ENCODE assay signal across 10 cellular contexts in genomic region chr15:52559022-52559421, GRCh38. TPM values are rescaled to one million over a fixed set of nuclear protein-coding genes. Genes with fewer than 3 reads are reported as not detected.
DNase-seq lines count a peak whose midpoint lies in the region; ATAC-seq and TF ChIP-seq lines count a peak whose summit lies in the region.
"Had no signal": no experiment of that assay in that cellular context is flagged by ENCODE, and none has a peak within 500 bp of the region (broad histone marks: within the 10 kb centered on the region; RNA-seq: fewer than 3 reads in every experiment).

No MANE protein-coding gene starts in this region.

- no peaks in the 10 kb centered on the region for H3K9me2 ChIP-seq in OCI-LY7 (ENCODE audit: insufficient read depth, low read length)

- H4K20me1 ChIP-seq in OCI-LY7 (ENCODE audit: insufficient read depth, low read length) = no peaks in the 10 kb centered on the region; the same call in 1 of the 2 replicates

- H3K9me3 ChIP-seq in CD8-positive, alpha-beta memory T cell (ENCODE audit: low read length) = no peaks in the 10 kb centered on the region
- peaks cover 18% of the 10 kb centered on the region; the same call in 1 of the 2 replicates for H3K9me3 ChIP-seq in OCI-LY7 (ENCODE audit: low read length)

- POLR2A ChIA-PET in CD8-positive, alpha-beta memory T cell (lab: Charles Lee) = no interaction called here
- POLR2A ChIA-PET in OCI-LY7 (lab: Charles Lee) = interaction anchor here (0.7 to 2.1 kb wide), 2 partner anchors 10 to 241 kb away, joined by 3 to 6 read pairs; partner anchors contain the start of gene ARPP19

- peaks cover 100% of the 10 kb centered on the region for H3K79me2 ChIP-seq in OCI-LY7 (ENCODE audit: insufficient read depth, low read depth, low read length)

- no peaks in the 10 kb centered on the region for H3K9me3 Mint-ChIP-seq in CD8-positive, alpha-beta memory T cell
- no peaks in the 10 kb centered on the region for H3K9me3 Mint-ChIP-seq in effector memory CD8-positive, alpha-beta T cell
- no peaks in the 10 kb centered on the region for H3K9me3 Mint-ChIP-seq in endothelial cell (ENCODE audit: unreplicated experiment)

- no TSS peak for BruUV-seq in OCI-LY7 (replicated peaks; lab: Mats Ljungman, UMichigan)

- no peaks in the 10 kb centered on the region for H3K27me3 ChIP-seq in CD8-positive, alpha-beta memory T cell (ENCODE audit: insufficient read depth, low read length, poor library complexity, severe bottlenecking)

- no peak for DNase-seq in CD8-positive, alpha-beta memory T cell
- peak; percentile 55 for DNase-seq in OCI-LY7 (ENCODE audit: low spot score)
- no peak for DNase-seq in effector memory CD8-positive, alpha-beta T cell
- DNase-seq in NCI-H524 (lab: John Stamatoyannopoulos, UW) = no peak
- no peak for DNase-seq in CD1c-positive myeloid dendritic cell (ENCODE audit: extremely low spot score)
- no peak for DNase-seq in endothelial cell (ENCODE audit: low spot score)
- DNase-seq: left ventricle myocardium superior, SW 1271 had no signal

- peak overlapping the region in 5 of 7 donors; percentile 4 to 49 (median 8) for H3K4me3 Mint-ChIP-seq in CD8-positive, alpha-beta memory T cell
- peak overlapping the region; percentile 31 to 71 for H3K4me3 Mint-ChIP-seq in effector memory CD8-positive, alpha-beta T cell
- no peak overlapping the region for H3K4me3 Mint-ChIP-seq in endothelial cell (ENCODE audit: unreplicated experiment)

- peak; percentile 25 for ATAC-seq in GM19035 (IDR thresholded peaks at IDR 0.05; ENCODE audit: unreplicated experiment)
- ATAC-seq in effector memory CD8-positive, alpha-beta T cell (replicated peaks) = no peak
- ATAC-seq in HG03520 (IDR thresholded peaks at IDR 0.05; ENCODE audit: unreplicated experiment) = no peak

- peaks cover 4 to 44% (median 14%) of the 10 kb centered on the region in 3 donors for H3K36me3 Mint-ChIP-seq in CD8-positive, alpha-beta memory T cell
- H3K36me3 Mint-ChIP-seq in effector memory CD8-positive, alpha-beta T cell (ENCODE audit: insufficient read depth) = peaks cover 39% of the 10 kb centered on the region
- no peaks in the 10 kb centered on the region for H3K36me3 Mint-ChIP-seq in endothelial cell (ENCODE audit: low read depth, unreplicated experiment)

- TF ChIP-seq CTCF in OCI-LY7 (conservative IDR thresholded peaks at IDR 0.05; ENCODE audit: low read length) (no peak), endothelial cell (IDR thresholded peaks at IDR 0.05; ENCODE audit: unreplicated experiment) (no peak)

- H3K27ac Mint-ChIP-seq in CD8-positive, alpha-beta memory T cell = peak overlapping the region in 6 of 8 donors; percentile 3 to 51 (median 39)
- H3K27ac Mint-ChIP-seq in effector memory CD8-positive, alpha-beta T cell = peak overlapping the region; percentile 50 to 70
- no peak overlapping the region for H3K27ac Mint-ChIP-seq in endothelial cell (ENCODE audit: unreplicated experiment)

- H3K4me1 ChIP-seq in CD8-positive, alpha-beta memory T cell (ENCODE audit: insufficient read depth, low read length) = peaks cover 27% of the 10 kb centered on the region
- H3K4me1 ChIP-seq in OCI-LY7 (ENCODE audit: insufficient read depth, low read length, poor library complexity, severe bottlenecking) = peaks cover 2% of the 10 kb centered on the region

- H3K36me3 ChIP-seq in CD8-positive, alpha-beta memory T cell (ENCODE audit: insufficient read depth, low read length) = peaks cover 8% of the 10 kb centered on the region
- peaks cover 96% of the 10 kb centered on the region for H3K36me3 ChIP-seq in OCI-LY7 (ENCODE audit: insufficient read depth, low read length)

- no peaks in the 10 kb centered on the region for H3K27me3 Mint-ChIP-seq in CD8-positive, alpha-beta memory T cell
- H3K27me3 Mint-ChIP-seq in effector memory CD8-positive, alpha-beta T cell = no peaks in the 10 kb centered on the region
- no peaks in the 10 kb centered on the region for H3K27me3 Mint-ChIP-seq in endothelial cell (ENCODE audit: unreplicated experiment)

- H3K4me3 ChIP-seq in CD8-positive, alpha-beta memory T cell (ENCODE audit: low read length) = no peak overlapping the region
- no peak overlapping the region for H3K4me3 ChIP-seq in OCI-LY7 (ENCODE audit: low read depth, low read length, poor library complexity, severe bottlenecking)

- peaks cover 66 to 91% (median 89%) of the 10 kb centered on the region in 3 donors for H3K4me1 Mint-ChIP-seq in CD8-positive, alpha-beta memory T cell
- H3K4me1 Mint-ChIP-seq in effector memory CD8-positive, alpha-beta T cell (ENCODE audit: low read depth in 2 of 2) = peaks cover 31 to 66% of the 10 kb centered on the region in 2 donors
- peaks cover 2% of the 10 kb centered on the region for H3K4me1 Mint-ChIP-seq in endothelial cell (ENCODE audit: unreplicated experiment)

- intact Hi-C loops in OCI-LY7 (cut with micrococcal nuclease; ENCODE audit: unreplicated experiment) = no loop called here

- CTCF ChIA-PET in CD8-positive, alpha-beta memory T cell (lab: Charles Lee) = interaction anchor here (0.7 kb wide), 1 partner anchor 302 kb away, joined by 3 read pairs; no protein-coding TSS in a partner anchor
- CTCF ChIA-PET in OCI-LY7 (lab: Charles Lee; ENCODE audit: unreplicated experiment) = interaction anchor here (1.0 kb wide), 1 partner anchor 256 kb away, joined by 5 read pairs; no protein-coding TSS in a partner anchor

- H3K4me2 ChIP-seq in OCI-LY7 (ENCODE audit: low read length) = no peak overlapping the region

- H3K27ac ChIP-seq in CD8-positive, alpha-beta memory T cell (ENCODE audit: low read depth, low read length) = no peak overlapping the region
- H3K27ac ChIP-seq in OCI-LY7 (ENCODE audit: low read depth, low read length, poor library complexity, severe bottlenecking) = no peak overlapping the region

- no peak overlapping the region for H2AFZ ChIP-seq in OCI-LY7 (ENCODE audit: low read length)

RNA-seq across cellular contexts. Expression of gene ARPP19, which starts 9.8 kb away (rescaled TPM):
- total RNA-seq in CD8-positive, alpha-beta memory T cell = 100 to 1,000 TPM; 226 to 270 TPM
- polyA plus RNA-seq in CD8-positive, alpha-beta memory T cell = 55.3 TPM
- 48.0 and 68.3 TPM in 2 replicates for total RNA-seq in OCI-LY7 (2014; rRNA removed; shearing (Covaris generic))
- 92.9 and 101 TPM in 2 replicates for total RNA-seq in OCI-LY7 (2022)
- total RNA-seq in endothelial cell (ENCODE audit: unreplicated experiment) = 220 TPM

RNA-seq across cellular contexts. Expression of gene MYO5A, which starts 30.3 kb away (rescaled TPM):
- total RNA-seq in CD8-positive, alpha-beta memory T cell = 10 to 100 TPM; 31.0 to 37.3 TPM
- 15.8 TPM for polyA plus RNA-seq in CD8-positive, alpha-beta memory T cell
- total RNA-seq in OCI-LY7 (2014; rRNA removed; shearing (Covaris generic)) = 29.0 and 31.8 TPM in 2 replicates
- total RNA-seq in OCI-LY7 (2022) (41.9 and 42.0 TPM in 2 replicates), endothelial cell (ENCODE audit: unreplicated experiment) (9.1 TPM)
